Comparison of ENCODE assay signal across 9 cellular contexts in genomic region chr16:55257971-55258613, GRCh38.
DNase-seq lines count a peak whose midpoint lies in the region; ATAC-seq, FAIRE-seq and TF ChIP-seq lines count a peak whose summit lies in the region.
"Had no signal": no experiment of that assay in that cellular context is flagged by ENCODE, and none has a peak within 500 bp of the region (broad histone marks: within the 10 kb centered on the region; RNA-seq: fewer than 3 reads in every experiment).

No MANE protein-coding gene starts in this region.

- H3K27me3 ChIP-seq in MM.1S (replicated peaks; ENCODE audit: insufficient read depth, low read length) (no peaks in the 10 kb centered on the region), small intestine (ENCODE audit: control insufficient read depth in 2 of 2, insufficient read depth in 2 of 2, low read length in 2 of 2) (no peaks in the 10 kb centered on the region)

- WGBS in small intestine, 3 donors = 32 to 37% (median 32%) methylated on average over 9 of the region's 9 CpGs

- TF ChIP-seq CTCF in MM.1S (IDR thresholded peaks at IDR 0.05; ENCODE audit: low read length) (peak; percentile 51), glutamatergic neuron (IDR thresholded peaks at IDR 0.05; ENCODE audit: partially characterized antibody, unreplicated experiment) (peak; percentile 77)

- no peak overlapping the region for H3K4me3 Mint-ChIP-seq in glutamatergic neuron (ENCODE audit: unreplicated experiment)
- H3K4me3 Mint-ChIP-seq: activated B cell treated with CpG ODN at 0.5 μM for 24 hours had no signal

- in situ Hi-C loops in G401 (cut with HindIII; ENCODE audit: low sequenced_read_pairs) = no loop called here

- no peaks in the 10 kb centered on the region for H3F3A ChIP-seq in MM.1S (ENCODE audit: insufficient read depth, low read length)

- H3K27ac Mint-ChIP-seq in glutamatergic neuron (ENCODE audit: unreplicated experiment) = no peak overlapping the region
- H3K27ac Mint-ChIP-seq: activated B cell treated with CpG ODN at 0.5 μM for 24 hours had no signal

- FAIRE-seq in small intestine (lab: Jason Lieb, UNC) = no peak

- no peaks in the 10 kb centered on the region for H3K27me3 Mint-ChIP-seq in glutamatergic neuron (ENCODE audit: unreplicated experiment)
- H3K27me3 Mint-ChIP-seq: activated B cell treated with CpG ODN at 0.5 μM for 24 hours had no signal

- H3K9me2 ChIP-seq in MM.1S (replicated peaks; ENCODE audit: insufficient read depth, low read length) = no peaks in the 10 kb centered on the region

- DNase-seq in G401 (ENCODE audit: low spot score) = peak; percentile 1
- no peak for DNase-seq in MM.1S
- DNase-seq in activated T-cell treated with anti-CD3 and anti-CD28 coated beads for 48 hours (ENCODE audit: low read depth) = peak; percentile 43
- peak; percentile 75 for DNase-seq in glutamatergic neuron
- DNase-seq in small intestine = peak; percentile 59
- DNase-seq in OCI-M2 (lab: John Stamatoyannopoulos, UW; ENCODE audit: unreplicated experiment) = no peak
- DNase-seq: activated B cell treated with CpG ODN at 0.5 μM for 24 hours had no signal

- peaks cover 4% of the 10 kb centered on the region for H3K9me3 Mint-ChIP-seq in glutamatergic neuron (ENCODE audit: unreplicated experiment)

- no peak overlapping the region for H3K9ac ChIP-seq in MM.1S (ENCODE audit: low read length)

- H3K4me1 ChIP-seq in MM.1S (ENCODE audit: low read length) (no peaks in the 10 kb centered on the region), small intestine (ENCODE audit: control insufficient read depth in 2 of 2, insufficient read depth in 1 of 2, low read depth in 1 of 2, low read length in 1 of 2) (no peaks in the 10 kb centered on the region)

- no peaks in the 10 kb centered on the region for H4K20me1 ChIP-seq in MM.1S (ENCODE audit: insufficient read depth, low read length)

- no peaks in the 10 kb centered on the region for H3K9me3 ChIP-seq in MM.1S (replicated peaks; ENCODE audit: insufficient read depth, low read length)
- no peaks in the 10 kb centered on the region for H3K9me3 ChIP-seq in small intestine (ENCODE audit: control insufficient read depth, low read depth)

- no peaks in the 10 kb centered on the region for H3K4me1 Mint-ChIP-seq in glutamatergic neuron (ENCODE audit: low read depth, unreplicated experiment)

- H3K36me3 ChIP-seq in MM.1S (replicated peaks; ENCODE audit: insufficient read depth, low read length) = no peaks in the 10 kb centered on the region
- H3K36me3 ChIP-seq in small intestine (ENCODE audit: control insufficient read depth in 2 of 2, insufficient read depth in 2 of 2, low read length in 2 of 2) = no peaks in the 10 kb centered on the region

- no peak overlapping the region for H2AFZ ChIP-seq in MM.1S (ENCODE audit: low read length)

- H3K36me3 Mint-ChIP-seq in glutamatergic neuron (ENCODE audit: unreplicated experiment) = no peaks in the 10 kb centered on the region

- H3K27ac ChIP-seq in MM.1S (ENCODE audit: low read length) = no peak overlapping the region
- H3K27ac ChIP-seq in small intestine (ENCODE audit: low read depth in 1 of 2, low read length in 1 of 2) = no peak overlapping the region

- H3K79me2 ChIP-seq in MM.1S (ENCODE audit: low read length) = no peaks in the 10 kb centered on the region

- no peak overlapping the region for H3K4me2 ChIP-seq in MM.1S (ENCODE audit: low read depth, low read length)

- H3K4me3 ChIP-seq in MM.1S (ENCODE audit: low read length) = no peak overlapping the region
- no peak overlapping the region for H3K4me3 ChIP-seq in small intestine (ENCODE audit: low read depth in 1 of 2, low read length in 2 of 2)

- peak; percentile 58 for ATAC-seq in GM21515 (IDR thresholded peaks at IDR 0.05; ENCODE audit: unreplicated experiment)
- no peak for ATAC-seq in GM21786 (IDR thresholded peaks at IDR 0.05; ENCODE audit: unreplicated experiment)

Comparison
In these comparisons a context has a peak if more than half of its experiments do, and no peak if none do; other contexts are left out.
1. DNase-seq: peak in G401 (single experiment), activated T-cell treated with anti-CD3 and anti-CD28 coated beads for 48 hours (single experiment), glutamatergic neuron (single experiment) and small intestine (single experiment); none in MM.1S (single experiment) and OCI-M2 (single experiment).